ENCODE assay signal across 8 cellular contexts in genomic region chr17:8158267-8159031, GRCh38. TPM values are rescaled to one million over a fixed set of nuclear protein-coding genes. Genes with fewer than 3 reads are reported as not detected.
DNase-seq lines count a peak whose midpoint lies in the region; ATAC-seq and TF ChIP-seq lines count a peak whose summit lies in the region.

No MANE protein-coding gene starts in this region.

- H3K36me3 ChIP-seq in Caco-2 (ENCODE audit: control insufficient read depth, insufficient read depth, low read length): no peaks in the 10 kb centered on the region
- H3K36me3 ChIP-seq in HUES48 (ENCODE audit: control insufficient read depth, insufficient read depth, low read length): peaks cover 20% of the 10 kb centered on the region
- H3K36me3 ChIP-seq in Panc1 (ENCODE audit: control insufficient read depth, insufficient read depth, low read length): no peaks in the 10 kb centered on the region; the same call in none of the 2 replicates
- H3K36me3 ChIP-seq in esophagus squamous epithelium: peaks cover under 1 to 27% (median 7%) of the 10 kb centered on the region in 3 donors
- peaks cover 8 to 31% (median 13%) of the 10 kb centered on the region in 3 experiments for H3K36me3 ChIP-seq in naive thymus-derived CD4-positive, alpha-beta T cell (ENCODE audit: control insufficient read depth in 2 of 3, insufficient read depth in 3 of 3, low read length in 3 of 3)

- H3K36me3 Mint-ChIP-seq in Caco-2 (ENCODE audit: insufficient read depth, unreplicated experiment): peaks cover 38% of the 10 kb centered on the region
- H3K36me3 Mint-ChIP-seq in naive thymus-derived CD4-positive, alpha-beta T cell: peaks cover 0 to 30% (median 19%) of the 10 kb centered on the region in 5 donors
- H3K36me3 Mint-ChIP-seq in stimulated activated effector memory CD8-positive, alpha-beta T cell treated with anti-CD3 and anti-CD28 coated beads, Interleukin-12 subunit alpha, Interleukin-12 subunit beta, amount 100 ng/mL, for 72 hours: peaks cover 52% of the 10 kb centered on the region

- H3K4me1 ChIP-seq in Caco-2: peaks cover 20% of the 10 kb centered on the region
- H3K4me1 ChIP-seq in HUES48 (ENCODE audit: control insufficient read depth, insufficient read depth, low read length): peaks cover 17% of the 10 kb centered on the region
- H3K4me1 ChIP-seq in Panc1 (ENCODE audit: control insufficient read depth, insufficient read depth, low read length): peaks cover 31% of the 10 kb centered on the region
- peaks cover 30 to 76% (median 43%) of the 10 kb centered on the region in 3 donors for H3K4me1 ChIP-seq in esophagus squamous epithelium
- peaks cover 54 to 65% of the 10 kb centered on the region in 2 donors for H3K4me1 ChIP-seq in naive thymus-derived CD4-positive, alpha-beta T cell (ENCODE audit: control insufficient read depth in 2 of 2, insufficient read depth in 2 of 2, low read length in 2 of 2)

- TF ChIP-seq CTCF in Caco-2 (IDR thresholded peaks at IDR 0.05; ENCODE audit: insufficient read depth in 1 of 2, low read depth in 1 of 2, low read length in 1 of 2, severe bottlenecking in 1 of 2, unreplicated experiment in 1 of 2) (peak; percentile 57 to 61), Panc1 (IDR thresholded peaks at IDR 0.05) (peak; percentile 90), esophagus squamous epithelium (IDR thresholded peaks at IDR 0.05) (peak; percentile 83 to 98 (median 94))

- no TSS peak for BruUV-seq in Caco-2 (replicated peaks; lab: Mats Ljungman, UMichigan)
- BruUV-seq in Panc1 (replicated peaks; lab: Mats Ljungman, UMichigan): no TSS peak

- peak; percentile 52 for ATAC-seq in Panc1
- ATAC-seq in naive thymus-derived CD4-positive, alpha-beta T cell: peak; percentile 30
- peak; percentile 6 for ATAC-seq in stimulated activated effector memory CD8-positive, alpha-beta T cell treated with anti-CD3 and anti-CD28 coated beads, Interleukin-12 subunit alpha, Interleukin-12 subunit beta, amount 100 ng/mL, for 72 hours
- no peak for ATAC-seq in HG02870 (IDR thresholded peaks at IDR 0.05; ENCODE audit: unreplicated experiment)

- peaks cover 21% of the 10 kb centered on the region for H3K4me1 Mint-ChIP-seq in Caco-2 (ENCODE audit: low read depth, unreplicated experiment)
- H3K4me1 Mint-ChIP-seq in naive thymus-derived CD4-positive, alpha-beta T cell: peaks cover 41 to 63% (median 54%) of the 10 kb centered on the region in 7 donors
- H3K4me1 Mint-ChIP-seq in stimulated activated effector memory CD8-positive, alpha-beta T cell treated with anti-CD3 and anti-CD28 coated beads, Interleukin-12 subunit alpha, Interleukin-12 subunit beta, amount 100 ng/mL, for 72 hours: peaks cover 43% of the 10 kb centered on the region

- peak in 1 of 4 donors; percentile 27 for TF ChIP-seq POLR2A in esophagus squamous epithelium (IDR thresholded peaks at IDR 0.05)

- CTCF ChIA-PET in Caco-2 (lab: Charles Lee) (no interaction called here), Panc1 (lab: Charles Lee) (no interaction called here)
- CTCF ChIA-PET in naive thymus-derived CD4-positive, alpha-beta T cell (lab: Charles Lee): interaction anchor here (0.8 to 4.1 kb wide), 13 partner anchors 9 to 142 kb away, joined by 3 to 24 read pairs (median 4); partner anchors contain the start of gene ALOXE3

- H3K27me3 Mint-ChIP-seq in Caco-2 (ENCODE audit: insufficient read depth, unreplicated experiment): no peaks in the 10 kb centered on the region
- H3K27me3 Mint-ChIP-seq in naive thymus-derived CD4-positive, alpha-beta T cell: no peaks in the 10 kb centered on the region

- no peak overlapping the region for H3K4me3 Mint-ChIP-seq in Caco-2 (ENCODE audit: unreplicated experiment)
- peak overlapping the region; percentile 36 to 89 (median 62) for H3K4me3 Mint-ChIP-seq in naive thymus-derived CD4-positive, alpha-beta T cell
- H3K4me3 Mint-ChIP-seq in stimulated activated effector memory CD8-positive, alpha-beta T cell treated with anti-CD3 and anti-CD28 coated beads, Interleukin-12 subunit alpha, Interleukin-12 subunit beta, amount 100 ng/mL, for 72 hours: peak overlapping the region; percentile 81

- H3K27ac Mint-ChIP-seq in Caco-2 (ENCODE audit: unreplicated experiment): peak overlapping the region; percentile 25
- H3K27ac Mint-ChIP-seq in naive thymus-derived CD4-positive, alpha-beta T cell: peak overlapping the region in 7 of 9 donors; percentile 91 to 97 (median 95)
- peak overlapping the region; percentile 88 for H3K27ac Mint-ChIP-seq in stimulated activated effector memory CD8-positive, alpha-beta T cell treated with anti-CD3 and anti-CD28 coated beads, Interleukin-12 subunit alpha, Interleukin-12 subunit beta, amount 100 ng/mL, for 72 hours

- H3K27me3 ChIP-seq in Caco-2 (replicated peaks; ENCODE audit: control insufficient read depth, insufficient read depth, low read length) (no peaks in the 10 kb centered on the region), HUES48 (ENCODE audit: control insufficient read depth, insufficient read depth, low read length) (no peaks in the 10 kb centered on the region), Panc1 (ENCODE audit: control insufficient read depth, insufficient read depth, low read length) (no peaks in the 10 kb centered on the region), esophagus squamous epithelium (no peaks in the 10 kb centered on the region)
- H3K27me3 ChIP-seq in naive thymus-derived CD4-positive, alpha-beta T cell (ENCODE audit: control insufficient read depth in 2 of 2, insufficient read depth in 2 of 2, low read length in 2 of 2): no peaks in the 10 kb centered on the region

- H3K4me3 ChIP-seq in Caco-2 (ENCODE audit: low read depth, low read length) (no peak overlapping the region), HUES48 (ENCODE audit: low read depth, low read length) (no peak overlapping the region), Panc1 (ENCODE audit: low read depth in 2 of 2, low read length in 2 of 2) (no peak overlapping the region; a peak in 1 of 4 replicates), esophagus squamous epithelium (peak overlapping the region in 1 of 4 donors; percentile 45)
- H3K4me3 ChIP-seq in naive thymus-derived CD4-positive, alpha-beta T cell (ENCODE audit: low read length): no peak overlapping the region

- in situ Hi-C loops in Panc1 (cut with HindIII; ENCODE audit: low pct_unique_long_range_greater_than_20kb, low sequenced_read_pairs): no loop called here

- 2 to 26% methylated on average over 7 to 10 of the region's 20 CpGs for whole genome bisulfite sequencing in esophagus squamous epithelium, 2 donors

- no peak overlapping the region for H3K9ac ChIP-seq in HUES48 (ENCODE audit: low read depth, low read length)

- DNase-seq in Caco-2: peak; percentile 80 to 86
- peak; percentile 90 for DNase-seq in Panc1 (ENCODE audit: low read depth, low spot score)
- DNase-seq in activated T-cell treated with anti-CD3 and anti-CD28 coated beads, Interleukin-2, amount 50 U/mL, for 48 hours: peak; percentile 93 to 94
- DNase-seq in esophagus squamous epithelium (lab: John Stamatoyannopoulos, UW): peak; percentile 71
- DNase-seq in naive thymus-derived CD4-positive, alpha-beta T cell: peak; percentile 74 to 90 (median 82)
- peak; percentile 87 to 95 for DNase-seq in stimulated activated effector memory CD8-positive, alpha-beta T cell treated with anti-CD3 and anti-CD28 coated beads, Interleukin-12 subunit alpha, Interleukin-12 subunit beta, amount 100 ng/mL, for 72 hours (ENCODE audit: low spot score in 2 of 2)

- H3K27ac ChIP-seq in HUES48 (ENCODE audit: low read depth, low read length) (peak overlapping the region; percentile 54), Panc1 (ENCODE audit: low read length) (peak overlapping the region; percentile 57; the same call in 1 of the 2 replicates), esophagus squamous epithelium (peak overlapping the region; percentile 65 to 100 (median 98))
- H3K27ac ChIP-seq in naive thymus-derived CD4-positive, alpha-beta T cell (ENCODE audit: low read depth, low read length): peak overlapping the region; percentile 100

- H3K9me3 ChIP-seq in Caco-2 (no peaks in the 10 kb centered on the region), HUES48 (ENCODE audit: control insufficient read depth, insufficient read depth, low read length) (no peaks in the 10 kb centered on the region), Panc1 (ENCODE audit: control insufficient read depth, insufficient read depth, low read depth, low read length) (no peaks in the 10 kb centered on the region), esophagus squamous epithelium (no peaks in the 10 kb centered on the region)
- H3K9me3 ChIP-seq in naive thymus-derived CD4-positive, alpha-beta T cell (ENCODE audit: control insufficient read depth in 2 of 3, low read length in 3 of 3): no peaks in the 10 kb centered on the region

- intact Hi-C loops in Caco-2 (cut with micrococcal nuclease; ENCODE audit: unreplicated experiment) (loop anchor here (2.0 kb wide), 1 partner anchor 34 kb away; the partner anchor contains the start of gene HES7), Panc1 (cut with micrococcal nuclease; ENCODE audit: unreplicated experiment) (no loop called here), esophagus squamous epithelium (cut with DNase I) (no loop called here)
- intact Hi-C loops in naive thymus-derived CD4-positive, alpha-beta T cell (cut with micrococcal nuclease): loop anchor here (1.0 to 10.0 kb wide), 6 partner anchors 64 to 924 kb away; partner anchors contain the start of genes CD68 (in 1 of the 2), CTC1 (in 1 of the 2), CYB5D1 (in 1 of the 2) and DVL2 (in 1 of the 2)

- no peaks in the 10 kb centered on the region for H3K9me3 Mint-ChIP-seq in Caco-2 (ENCODE audit: unreplicated experiment)
- H3K9me3 Mint-ChIP-seq in naive thymus-derived CD4-positive, alpha-beta T cell: peaks cover 0 to 4% (median 0%) of the 10 kb centered on the region in 11 donors
- no peaks in the 10 kb centered on the region for H3K9me3 Mint-ChIP-seq in stimulated activated effector memory CD8-positive, alpha-beta T cell treated with anti-CD3 and anti-CD28 coated beads, Interleukin-12 subunit alpha, Interleukin-12 subunit beta, amount 100 ng/mL, for 72 hours

- POLR2A ChIA-PET in Caco-2 (lab: Charles Lee) (interaction anchor here (1.0 kb wide), 1 partner anchor 15 kb away, joined by 3 read pairs; no protein-coding TSS in a partner anchor), Panc1 (lab: Charles Lee) (interaction anchor here (0.7 to 1.0 kb wide), 2 partner anchors 21 to 1735 kb away, joined by 3 to 4 read pairs; no protein-coding TSS in a partner anchor)
- POLR2A ChIA-PET in naive thymus-derived CD4-positive, alpha-beta T cell (lab: Charles Lee): interaction anchor here (0.6 to 14.5 kb wide), 15 partner anchors 11 to 607 kb away, joined by 3 to 820 read pairs (median 4); partner anchors contain the start of genes BORCS6, HES7, PFAS and SLC25A35

RNA-seq across cellular contexts. Expression of gene VAMP2, which starts 4.3 kb away (rescaled TPM):
- total RNA-seq in Caco-2 (2022) (10.5 and 12.2 TPM in 2 replicates), Panc1 (2021; ENCODE audit: unreplicated experiment) (28.6 TPM), esophagus squamous epithelium (10 to 100 TPM in 3 of 4 donors, 1 to 10 TPM in 1; 6.2 to 20.4 (median 12.0) TPM)
- polyA plus RNA-seq in Panc1 (2012; ENCODE audit: insufficient read length): 30.2 TPM
- total RNA-seq in naive thymus-derived CD4-positive, alpha-beta T cell: 100 to 1,000 TPM in 4 of 5 experiments, 10 to 100 TPM in 1; 87.1 to 256 (median 210) TPM
- polyA plus RNA-seq in naive thymus-derived CD4-positive, alpha-beta T cell: 10 to 100 TPM; 75.0 to 75.1 TPM

RNA-seq across cellular contexts. Expression of gene PER1, which starts 6.2 kb away (rescaled TPM):
- total RNA-seq in Caco-2 (2022): 10.6 and 10.8 TPM in 2 replicates
- 17.1 TPM for total RNA-seq in Panc1 (2021; ENCODE audit: unreplicated experiment)
- 11.8 TPM for polyA plus RNA-seq in Panc1 (2012; ENCODE audit: insufficient read length)
- total RNA-seq in esophagus squamous epithelium: 10 to 100 TPM; 33.6 to 95.0 (median 56.3) TPM
- total RNA-seq in naive thymus-derived CD4-positive, alpha-beta T cell: 1,000 to 10,000 TPM in 2 of 5 experiments, 10 to 100 TPM in 3; 40.1 to 1,786 (median 95.0) TPM
- 10 to 100 TPM in 1 of 2 donors, 1 to 10 TPM in 1; 7.9 to 12.1 TPM for polyA plus RNA-seq in naive thymus-derived CD4-positive, alpha-beta T cell

RNA-seq across cellular contexts. Expression of gene TMEM107, which starts 17.7 kb away (rescaled TPM):
- total RNA-seq in Caco-2 (2022) (5.4 TPM in 2 replicates), Panc1 (2021; ENCODE audit: unreplicated experiment) (10.6 TPM), esophagus squamous epithelium (10 to 100 TPM; 12.7 to 21.7 (median 15.5) TPM)
- polyA plus RNA-seq in Panc1 (2012; ENCODE audit: insufficient read length): 8.1 TPM
- 10 to 100 TPM; 23.1 to 49.7 (median 26.5) TPM for total RNA-seq in naive thymus-derived CD4-positive, alpha-beta T cell
- 10 to 100 TPM; 40.4 to 45.9 TPM for polyA plus RNA-seq in naive thymus-derived CD4-positive, alpha-beta T cell

RNA-seq across cellular contexts. Expression of gene BORCS6, which starts 31.5 kb away (rescaled TPM):
- total RNA-seq in Caco-2 (2022): 4.2 and 4.7 TPM in 2 replicates
- 9.3 TPM for total RNA-seq in Panc1 (2021; ENCODE audit: unreplicated experiment)
- polyA plus RNA-seq in Panc1 (2012; ENCODE audit: insufficient read length): 11.5 TPM
- total RNA-seq in esophagus squamous epithelium: 10 to 100 TPM in 3 of 4 donors, 1 to 10 TPM in 1; 8.8 to 16.5 (median 13.4) TPM
- total RNA-seq in naive thymus-derived CD4-positive, alpha-beta T cell: 10 to 100 TPM in 3 of 5 experiments, 1 to 10 TPM in 2; 5.4 to 16.1 (median 13.4) TPM
- polyA plus RNA-seq in naive thymus-derived CD4-positive, alpha-beta T cell: 10 to 100 TPM; 16.7 to 23.7 TPM

RNA-seq across cellular contexts. Expression of gene HES7, which starts 34.5 kb away (rescaled TPM):
- total RNA-seq in Caco-2 (2022): not detected in 2 replicates
- total RNA-seq in Panc1 (2021; ENCODE audit: unreplicated experiment): 4.0 TPM
- 4.9 TPM for polyA plus RNA-seq in Panc1 (2012; ENCODE audit: insufficient read length)
- not detected for total RNA-seq in esophagus squamous epithelium
- total RNA-seq in naive thymus-derived CD4-positive, alpha-beta T cell: under 1 TPM; 0.22 to 0.98 (median 0.41) TPM
- polyA plus RNA-seq in naive thymus-derived CD4-positive, alpha-beta T cell: not detected

Comparison
In these comparisons a context has a peak if more than half of its experiments do, and no peak if none do; other contexts are left out.
1. H3K27ac Mint-ChIP-seq: peak in every context shown above with its lines; median percentile 95 in naive thymus-derived CD4-positive, alpha-beta T cell; 88 in stimulated activated effector memory CD8-positive, alpha-beta T cell treated with anti-CD3 and anti-CD28 coated beads, Interleukin-12 subunit alpha, Interleukin-12 subunit beta, amount 100 ng/mL, for 72 hours; 25 in Caco-2.
2. intact Hi-C loops: an anchor here in Caco-2 (2.0 kb wide) and naive thymus-derived CD4-positive, alpha-beta T cell (1.0 to 10.0 kb wide); none called in Panc1 and esophagus squamous epithelium.